In genomic region chr14:105248368-105249174, GRCh38 we compare ENCODE assay signal across 8 cellular contexts. TPM values are rescaled to one million over a fixed set of nuclear protein-coding genes. Genes with fewer than 3 reads are reported as not detected.
A peak's percentile ranks its signal among the peaks of the same experiment; 100 is the strongest.
DNase-seq lines count a peak whose midpoint lies in the region; ATAC-seq and TF ChIP-seq lines count a peak whose summit lies in the region.

BTBD6 (plus strand) TSS chr14:105248533; CDS start chr14:105248712, 179 bp downstream.

- H3K4me3 ChIP-seq in HEK293 (ENCODE audit: low read depth, low read length) (peak within 1 kb of the TSS; percentile 55), right cardiac atrium (ENCODE audit: low read length) (peak within 1 kb of the TSS; percentile 87), aorta (ENCODE audit: low read length in 2 of 2) (peak within 1 kb of the TSS; percentile 70 to 83)

- no peaks in the 10 kb centered on the region for H3K27me3 ChIP-seq in right cardiac atrium (ENCODE audit: control insufficient read depth, insufficient read depth)
- no peaks in the 10 kb centered on the region for H3K27me3 ChIP-seq in aorta (ENCODE audit: control insufficient read depth in 1 of 2, insufficient read depth in 2 of 2, low read length in 1 of 2)

- H3K9me3 ChIP-seq in HEK293 (ENCODE audit: control insufficient read depth, insufficient read depth, low read depth, low read length) (no peaks in the 10 kb centered on the region), T-helper 17 cell (ENCODE audit: control insufficient read depth, low read length, poor library complexity, severe bottlenecking) (no peaks in the 10 kb centered on the region), right cardiac atrium (ENCODE audit: control insufficient read depth, low read length) (no peaks in the 10 kb centered on the region), aorta (ENCODE audit: control insufficient read depth, low read length) (no peaks in the 10 kb centered on the region)

- peak within 1 kb of the TSS; percentile 59 for H3K27ac Mint-ChIP-seq in T-helper 17 cell

- peak; percentile 55 for TF ChIP-seq POLR2A in GM10847 (IDR thresholded peaks at IDR 0.05; ENCODE audit: extremely low read depth, insufficient read length)

- intact Hi-C loops in right cardiac atrium (cut with DNase I) (no loop called here), aorta (cut with DNase I) (loop anchor here in 1 of 2 donors (10.0 kb wide), 1 partner anchor 56 kb away; the partner anchor contains the start of gene BRF1)

- peaks cover 23% of the 10 kb centered on the region for H3K4me1 Mint-ChIP-seq in T-helper 17 cell

- peak; percentile 90 for ATAC-seq in T-helper 17 cell
- ATAC-seq in right cardiac atrium, result peak; percentile 94 to 95
- ATAC-seq in aorta (ENCODE audit: low FRiP score), result peak; percentile 93

- no peaks in the 10 kb centered on the region for H3K36me3 Mint-ChIP-seq in T-helper 17 cell (ENCODE audit: low read depth)

- peak within 1 kb of the TSS; percentile 87; the same call in 1 of the 2 replicates for H3K27ac ChIP-seq in HEK293 (ENCODE audit: extremely low read depth, low read depth, low read length)
- peak within 1 kb of the TSS; percentile 88 for H3K27ac ChIP-seq in right cardiac atrium (ENCODE audit: low read length)
- H3K27ac ChIP-seq in aorta (ENCODE audit: low read depth in 1 of 2, low read length in 2 of 2), result peak within 1 kb of the TSS in 1 of 2 donors; percentile 89

- H3K4me3 Mint-ChIP-seq in T-helper 17 cell, result peak within 1 kb of the TSS; percentile 85

- no peak for TF ChIP-seq CTCF in HEK293 (tag by site-specific recombination; IDR thresholded peaks at IDR 0.05)

- CTCF ChIA-PET in HEK293 (lab: Yijun Ruan, JAX), result interaction anchor here (0.6 to 1.5 kb wide), 3 partner anchors 10 to 103 kb away, joined by 3 to 5 read pairs (median 4); no protein-coding TSS in a partner anchor

- DNase-seq in MV-4-11 (lab: John Stamatoyannopoulos, UW), result peak; percentile 64
- peak; percentile 84 to 87 (median 85) for DNase-seq in T-helper 17 cell
- peak in 52 of 56 donors; percentile 22 to 89 (median 69) for DNase-seq in amygdala (lab: John Stamatoyannopoulos, UW)
- DNase-seq in right cardiac atrium, result peak; percentile 89 to 95 (median 95)
- DNase-seq in putamen (ENCODE audit: low spot score), result peak; percentile 85
- DNase-seq in aorta, result peak; percentile 92 to 95

- H3K36me3 ChIP-seq in HEK293 (ENCODE audit: control insufficient read depth in 2 of 2, insufficient read depth in 1 of 2, low read length in 2 of 2), result peaks cover 4 to 54% of the 10 kb centered on the region in 2 experiments; a peak in 2 of 3 replicates
- no peaks in the 10 kb centered on the region for H3K36me3 ChIP-seq in aorta (ENCODE audit: control insufficient read depth in 1 of 2, insufficient read depth in 2 of 2, low read length in 1 of 2)

- POLR2A ChIA-PET in HEK293 (lab: Yijun Ruan, JAX), result interaction anchor here (0.6 to 1.5 kb wide), 8 partner anchors 11 to 1111 kb away, joined by 3 to 7 read pairs (median 3); partner anchors contain the start of gene BRF1

- under 1% methylated on average over 128 of the region's 129 CpGs for WGBS in right cardiac atrium
- WGBS in aorta, 2 donors, result 1% methylated on average over 52 to 129 of the region's 129 CpGs

- no peaks in the 10 kb centered on the region for H3K27me3 Mint-ChIP-seq in T-helper 17 cell

- peaks cover 6% of the 10 kb centered on the region for H3K4me1 ChIP-seq in HEK293 (ENCODE audit: control insufficient read depth, insufficient read depth, low read length)
- H3K4me1 ChIP-seq in right cardiac atrium (ENCODE audit: control insufficient read depth, insufficient read depth, low read length), result peaks cover 2% of the 10 kb centered on the region
- H3K4me1 ChIP-seq in aorta (ENCODE audit: control insufficient read depth in 1 of 2, insufficient read depth in 2 of 2, low read length in 2 of 2), result no peaks in the 10 kb centered on the region

TF ChIP-seq in HEK293, 187 proteins besides CTCF, POLR2A, EP300 and RAD21 (continues in another document):
- TF ChIP-seq OSR2 (tag by site-specific recombination; IDR thresholded peaks at IDR 0.05), result peak; percentile 32; the same call in 1 of the 2 replicates
- TF ChIP-seq ZSCAN4 (tag by site-specific recombination; IDR thresholded peaks at IDR 0.05), result no peak
- no peak for TF ChIP-seq ZNF785 (tag by site-specific recombination; IDR thresholded peaks at IDR 0.05)
- no peak for TF ChIP-seq KLF17 (tag by site-specific recombination; IDR thresholded peaks at IDR 0.05)
- TF ChIP-seq ZBTB44 (tag by site-specific recombination; IDR thresholded peaks at IDR 0.05), result no peak
- TF ChIP-seq ZNF473 (tag by site-specific recombination; IDR thresholded peaks at IDR 0.05), result no peak
- no peak for TF ChIP-seq MEIS1 (CRISPR knock-in tag; IDR thresholded peaks at IDR 0.05; ENCODE audit: borderline replicate concordance)
- TF ChIP-seq ZNF274 (IDR thresholded peaks at IDR 0.05; ENCODE audit: low read length), result no peak
- no peak for TF ChIP-seq ZNF274 (tag by site-specific recombination; IDR thresholded peaks at IDR 0.05; ENCODE audit: borderline replicate concordance)
- peak; percentile 73; the same call in 1 of the 2 replicates for TF ChIP-seq ZBTB8A (tag by site-specific recombination; IDR thresholded peaks at IDR 0.05)
- TF ChIP-seq ZNF561 (tag by site-specific recombination; IDR thresholded peaks at IDR 0.05; ENCODE audit: borderline replicate concordance), result no peak
- TF ChIP-seq ZNF610 (tag by site-specific recombination; IDR thresholded peaks at IDR 0.05; ENCODE audit: borderline replicate concordance), result no peak
- no peak for TF ChIP-seq ZNF37A (tag by site-specific recombination; IDR thresholded peaks at IDR 0.05)
- 0 out of 2 replicates have a peak, but pooled peaks have one; percentile 26 for TF ChIP-seq KLF9 (tag by site-specific recombination; IDR thresholded peaks at IDR 0.05; ENCODE audit: low read depth)
- TF ChIP-seq ZNF114 (tag by site-specific recombination; IDR thresholded peaks at IDR 0.05), result no peak
- no peak for TF ChIP-seq ZNF792 (tag by site-specific recombination; IDR thresholded peaks at IDR 0.05)
- peak; percentile 62; the same call in 1 of the 2 replicates for TF ChIP-seq ZNF677 (tag by site-specific recombination; IDR thresholded peaks at IDR 0.05)
- TF ChIP-seq ZNF629 (tag by site-specific recombination; IDR thresholded peaks at IDR 0.05), result no peak
- TF ChIP-seq KLF10 (tag by site-specific recombination; IDR thresholded peaks at IDR 0.05), result peak; percentile 58; the same call in 1 of the 2 replicates
- no peak for TF ChIP-seq ZNF596 (tag by site-specific recombination; IDR thresholded peaks at IDR 0.05)
- TF ChIP-seq ZNF747 (tag by site-specific recombination; IDR thresholded peaks at IDR 0.05), result no peak
- no peak for TF ChIP-seq ZSCAN16 (tag by site-specific recombination; IDR thresholded peaks at IDR 0.05)
- no peak for TF ChIP-seq ZNF549 (tag by site-specific recombination; IDR thresholded peaks at IDR 0.05)
- no peak for TF ChIP-seq ZNF23 (tag by site-specific recombination; IDR thresholded peaks at IDR 0.05; ENCODE audit: borderline replicate concordance)
- 0 out of 2 replicates have a peak, but pooled peaks have one; percentile 9 for TF ChIP-seq SP2 (tag by site-specific recombination; IDR thresholded peaks at IDR 0.05)
- TF ChIP-seq ZSCAN18 (tag by site-specific recombination; IDR thresholded peaks at IDR 0.05), result no peak

RNA-seq across cellular contexts. Expression of gene BTBD6, which starts in this region (rescaled TPM):
- total RNA-seq in T-helper 17 cell, result 10 to 100 TPM; 34.9 to 36.2 TPM
- total RNA-seq in right cardiac atrium, result 10 to 100 TPM; 28.1 to 40.5 (median 35.8) TPM
- 42.2 TPM for polyA plus RNA-seq in right cardiac atrium
- total RNA-seq in aorta, result 10 to 100 TPM; 39.1 to 40.4 TPM
- polyA plus RNA-seq in aorta, result 10 to 100 TPM; 45.2 to 99.4 TPM
